Comparison of ENCODE assay signal across 1 cellular context in genomic region chr13:85283408-85283807, GRCh38.
TF ChIP-seq lines count a peak whose summit lies in the region.

No MANE protein-coding gene starts in this region.

TF ChIP-seq in IMR-90, 13 proteins besides CTCF, POLR2A, EP300 and RAD21 (continued from another document):
- TF ChIP-seq ELK1 (IDR thresholded peaks at IDR 0.05; ENCODE audit: borderline replicate concordance, low read depth, low read length) = no peak
- TF ChIP-seq CHD1 (IDR thresholded peaks at IDR 0.05; ENCODE audit: low read depth, low read length) = no peak
- TF ChIP-seq RCOR1 (IDR thresholded peaks at IDR 0.05; ENCODE audit: insufficient replicate concordance, low read length) = no peak
- TF ChIP-seq MAZ (IDR thresholded peaks at IDR 0.05; ENCODE audit: borderline replicate concordance, low read depth, low read length) = no peak
- no peak for TF ChIP-seq FOS (IDR thresholded peaks at IDR 0.05; ENCODE audit: low read depth, low read length)
- TF ChIP-seq BHLHE40 (IDR thresholded peaks at IDR 0.05; ENCODE audit: low read depth, low read length) = no peak
- TF ChIP-seq CEBPB (IDR thresholded peaks at IDR 0.05; ENCODE audit: low read depth, low read length) = no peak
- TF ChIP-seq MXI1 (IDR thresholded peaks at IDR 0.05; ENCODE audit: borderline replicate concordance, low read depth, low read length) = no peak
TF ChIP-seq in IMR-90: peak in this region for 0.
